In the genomic region with DNA sequence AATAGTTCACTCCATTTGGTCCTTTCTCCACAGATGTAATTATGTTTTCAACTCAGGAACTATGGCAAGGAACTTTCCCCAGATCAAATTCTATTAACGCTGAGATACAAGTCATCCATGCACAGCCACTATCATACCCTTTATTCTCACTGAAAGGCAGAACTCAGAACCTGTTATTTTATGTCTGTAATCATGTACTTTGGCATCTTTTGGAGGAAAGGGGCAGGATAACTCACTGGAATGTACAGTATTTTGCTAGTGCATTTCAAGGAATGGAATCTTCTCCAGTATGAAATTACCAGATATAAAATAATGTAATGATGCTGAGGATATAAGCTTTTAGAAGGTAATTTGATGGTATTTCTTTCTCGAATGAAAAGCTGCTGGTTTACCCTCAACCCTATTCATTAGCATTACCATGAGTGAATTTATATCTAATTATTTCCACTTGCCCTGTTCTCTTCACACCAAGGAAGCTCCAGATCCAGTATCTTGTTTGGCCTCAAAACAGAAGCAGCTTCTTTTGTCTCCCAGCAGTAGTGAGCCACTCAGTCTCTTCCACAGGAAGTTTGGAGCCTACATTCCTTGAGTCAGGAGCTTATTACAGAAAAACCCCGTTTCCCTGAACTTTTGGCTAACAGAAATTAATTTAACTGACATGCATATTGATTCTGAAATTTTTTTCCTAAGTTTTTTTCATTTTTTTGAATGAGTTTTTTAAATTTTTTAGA, we compare ENCODE assay signal across 1 cellular context.
TF ChIP-seq lines count a peak whose summit lies in the region.

No MANE protein-coding gene starts in this region.

TF ChIP-seq in SK-N-SH, 30 proteins besides CTCF, POLR2A, EP300 and RAD21:
- TF ChIP-seq RFX5 (IDR thresholded peaks at IDR 0.05; ENCODE audit: low read length) = no peak
- TF ChIP-seq FOXM1 (IDR thresholded peaks at IDR 0.05; ENCODE audit: low read depth) = no peak
- peak; percentile 8; the same call in 1 of the 2 replicates for TF ChIP-seq PBX3 (IDR thresholded peaks at IDR 0.05)
